24 cellular contexts compared by ENCODE assay signal in the genomic region with DNA sequence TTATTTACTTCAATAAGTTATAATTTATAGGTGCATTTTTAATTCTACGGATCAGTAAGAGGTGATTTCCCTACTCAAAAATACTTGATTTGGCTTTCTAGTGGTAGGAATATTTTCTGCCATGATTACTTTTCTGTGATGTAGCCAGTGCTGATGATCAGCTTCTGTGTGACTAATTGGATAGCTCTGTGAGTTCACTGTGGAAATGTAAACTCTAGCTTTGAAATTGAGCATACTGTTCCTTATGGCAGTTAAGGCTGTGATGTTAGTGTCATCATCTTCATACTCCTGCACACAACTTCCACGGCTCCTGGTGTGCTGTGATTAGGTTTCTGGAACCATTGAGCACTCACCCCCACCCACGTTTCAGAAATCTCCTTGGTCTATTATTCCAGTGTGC. TPM values are rescaled to one million over a fixed set of nuclear protein-coding genes. Genes with fewer than 3 reads are reported as not detected.
DNase-seq lines count a peak whose midpoint lies in the region; ATAC-seq and TF ChIP-seq lines count a peak whose summit lies in the region.
"Had no signal": no experiment of that assay in that cellular context is flagged by ENCODE, and none has a peak within 500 bp of the region (broad histone marks: within the 10 kb centered on the region; RNA-seq: fewer than 3 reads in every experiment).

No MANE protein-coding gene starts in this region.

- ATAC-seq in Right ventricle myocardium inferior, result no peak
- ATAC-seq in left ventricle myocardium superior, result peak; percentile 20
- no peak for ATAC-seq in HG03135 (IDR thresholded peaks at IDR 0.05; ENCODE audit: unreplicated experiment)
- ATAC-seq in natural killer cell, result no peak
- ATAC-seq: esophagus mucosa had no signal

- H3K36me3 Mint-ChIP-seq in natural killer cell, result no peaks in the 10 kb centered on the region
- H3K36me3 Mint-ChIP-seq: CD4-positive, alpha-beta memory T cell had no signal

- DNase-seq in cardiac muscle cell (ENCODE audit: low read depth in 1 of 2, low spot score in 1 of 2) (no peak), Right ventricle myocardium inferior (ENCODE audit: missing footprints) (no peak), choroid plexus epithelial cell (ENCODE audit: low read depth) (peak; percentile 65), left ventricle myocardium superior (no peak), natural killer cell (no peak), NAMALWA (ENCODE audit: low spot score) (no peak), retina (no peak)
- DNase-seq: activated B cell treated with CpG ODN at 0.5 μM for 24 hours; activated CD4-positive, alpha-beta T cell treated with anti-CD3 and anti-CD28 coated beads, Interleukin-2, amount 50 U/mL, for 4 hours; activated naive CD4-positive, alpha-beta T cell treated with anti-CD3 and anti-CD28 coated beads, Interleukin-2, amount 50 U/mL, for 16 hours; AML-193; anterior cingulate cortex; CD4-positive, alpha-beta memory T cell; effector CD8-positive, alpha-beta T cell; NCI-H2081 treated with DMSO at 0.1 percent for 48 hours; NCI-H345; SIG-M5; small intestine; stimulated activated CD4-positive, alpha-beta T cell treated with anti-CD3 and anti-CD28 coated beads, Interleukin-2, amount 100 ng/mL, for 24 hours; trophoblast cell had no signal

- H3K9me3 Mint-ChIP-seq in natural killer cell, result no peaks in the 10 kb centered on the region
- H3K9me3 Mint-ChIP-seq: activated B cell treated with CpG ODN at 0.5 μM for 24 hours; activated T-helper 1 cell treated with anti-CD3 and anti-CD28 coated beads, Interleukin-12 subunit alpha, Interleukin-12 subunit beta, Interleukin-2, Interleukin-4 antibody, amounts not matched to agents 30 ng/mL and 10 ng/mL and 1 ng/mL, durations not matched to agents 14 hours and 24 hours and 36 hours; CD4-positive, alpha-beta memory T cell; IgD-negative memory B cell had no signal

- no peaks in the 10 kb centered on the region for H3K27me3 Mint-ChIP-seq in natural killer cell (ENCODE audit: low read depth in 2 of 2)
- H3K27me3 Mint-ChIP-seq: activated B cell treated with CpG ODN at 0.5 μM for 24 hours; CD4-positive, alpha-beta memory T cell; IgD-negative memory B cell had no signal

- H3K9me3 ChIP-seq in cardiac muscle cell (ENCODE audit: low read depth), result no peaks in the 10 kb centered on the region

- H3K4me3 Mint-ChIP-seq in natural killer cell, result no peak overlapping the region
- H3K4me3 Mint-ChIP-seq: activated B cell treated with CpG ODN at 0.5 μM for 24 hours; activated T-helper 1 cell treated with anti-CD3 and anti-CD28 coated beads, Interleukin-12 subunit alpha, Interleukin-12 subunit beta, Interleukin-2, Interleukin-4 antibody, amounts not matched to agents 30 ng/mL and 10 ng/mL and 1 ng/mL, durations not matched to agents 14 hours and 24 hours and 36 hours; CD4-positive, alpha-beta memory T cell; IgD-negative memory B cell had no signal

- no peak overlapping the region for H3K27ac Mint-ChIP-seq in natural killer cell
- H3K27ac Mint-ChIP-seq: activated B cell treated with CpG ODN at 0.5 μM for 24 hours; activated T-helper 1 cell treated with anti-CD3 and anti-CD28 coated beads, Interleukin-12 subunit alpha, Interleukin-12 subunit beta, Interleukin-2, Interleukin-4 antibody, amounts not matched to agents 30 ng/mL and 10 ng/mL and 1 ng/mL, durations not matched to agents 14 hours and 24 hours and 36 hours; IgD-negative memory B cell had no signal

- H3K36me3 ChIP-seq in cardiac muscle cell, result peaks cover 4% of the 10 kb centered on the region

- TF ChIP-seq CTCF in cardiac muscle cell (IDR thresholded peaks at IDR 0.05; ENCODE audit: low read depth, low read length), result no peak
- TF ChIP-seq CTCF in choroid plexus epithelial cell (conservative IDR thresholded peaks at IDR 0.05; ENCODE audit: low read depth, low read length), result no peak
- no peak for TF ChIP-seq CTCF in natural killer cell (IDR thresholded peaks at IDR 0.05)

- intact Hi-C loops in Right ventricle myocardium inferior (cut with DNase I) (no loop called here), left ventricle myocardium superior (cut with micrococcal nuclease) (no loop called here), natural killer cell (cut with micrococcal nuclease) (no loop called here)

- H3K4me3 ChIP-seq in cardiac muscle cell (no peak overlapping the region), choroid plexus epithelial cell (ENCODE audit: low read depth, low read length) (no peak overlapping the region)

- no peaks in the 10 kb centered on the region for H3K4me1 Mint-ChIP-seq in natural killer cell
- H3K4me1 Mint-ChIP-seq: activated B cell treated with CpG ODN at 0.5 μM for 24 hours; CD4-positive, alpha-beta memory T cell; IgD-negative memory B cell had no signal

- peaks cover 21% of the 10 kb centered on the region for H3K4me1 ChIP-seq in cardiac muscle cell (ENCODE audit: low read depth)

- no peaks in the 10 kb centered on the region for H3K27me3 ChIP-seq in cardiac muscle cell

- H3K27ac ChIP-seq in cardiac muscle cell, result peak overlapping the region; percentile 57

RNA-seq across cellular contexts. Expression of gene PLEKHA5, which starts 48.2 kb away (rescaled TPM):
- total RNA-seq in cardiac muscle cell (53.7 and 88.4 TPM in 2 replicates), Right ventricle myocardium inferior (52.6 TPM), left ventricle myocardium superior (62.5 TPM), natural killer cell (10 to 100 TPM in 1 of 3 donors, 1 to 10 TPM in 2; 5.2 to 12.1 (median 7.0) TPM)
- 103 and 127 TPM in 2 replicates for polyA plus RNA-seq in cardiac muscle cell
